Comparison of ENCODE assay signal across 19 cellular contexts in genomic region chr7:35374858-35375257, GRCh38.
A peak's percentile ranks its signal among the peaks of the same experiment; 100 is the strongest.
DNase-seq lines count a peak whose midpoint lies in the region; ATAC-seq and TF ChIP-seq lines count a peak whose summit lies in the region.
"Had no signal": no experiment of that assay in that cellular context is flagged by ENCODE, and none has a peak within 500 bp of the region (broad histone marks: within the 10 kb centered on the region; RNA-seq: fewer than 3 reads in every experiment).

No MANE protein-coding gene starts in this region.

- H3K27me3 ChIP-seq in heart right ventricle (no peaks in the 10 kb centered on the region), hepatocyte (no peaks in the 10 kb centered on the region), smooth muscle cell (ENCODE audit: low read depth) (no peaks in the 10 kb centered on the region)

- peak overlapping the region; percentile 58 for H3K4me2 ChIP-seq in hepatocyte
- H3K4me2 ChIP-seq in smooth muscle cell, result peak overlapping the region; percentile 24
- H3K4me2 ChIP-seq: KMS-11 had no signal

- intact Hi-C loops in heart right ventricle (cut with DNase I), result loop anchor here in 1 of 10 donors (10.0 kb wide), 1 partner anchor 60 kb away; no protein-coding TSS in a partner anchor

- H2AFZ ChIP-seq in hepatocyte (no peak overlapping the region), smooth muscle cell (ENCODE audit: low read depth) (peak overlapping the region; percentile 35)

- H3K4me3 ChIP-seq in heart right ventricle (no peak overlapping the region), hepatocyte (no peak overlapping the region), smooth muscle cell (no peak overlapping the region)
- H3K4me3 ChIP-seq: SK-N-MC had no signal

- H3K4me1 ChIP-seq in heart right ventricle, result peaks cover 0 to 17% (median 9%) of the 10 kb centered on the region in 9 donors
- H3K4me1 ChIP-seq in hepatocyte (ENCODE audit: insufficient read depth), result peaks cover 18% of the 10 kb centered on the region
- H3K4me1 ChIP-seq in smooth muscle cell (ENCODE audit: low read depth), result no peaks in the 10 kb centered on the region

- 31 to 53% methylated on average over 13 of the region's 13 CpGs for WGBS in heart right ventricle, 2 donors
- 51% methylated on average over 13 of the region's 13 CpGs for WGBS in hepatocyte (ENCODE audit: low lambda C conversion rate, missing lambda C conversion rate)
- 28% methylated on average over 13 of the region's 13 CpGs for WGBS in smooth muscle cell (ENCODE audit: low lambda C conversion rate)

- TF ChIP-seq CTCF in heart right ventricle (IDR thresholded peaks at IDR 0.05) (no peak), hepatocyte (IDR thresholded peaks at IDR 0.05; ENCODE audit: poor library complexity) (no peak), smooth muscle cell (IDR thresholded peaks at IDR 0.05; ENCODE audit: borderline replicate concordance, insufficient read depth, poor library complexity, severe bottlenecking) (no peak)

- H3K79me2 ChIP-seq in hepatocyte (no peaks in the 10 kb centered on the region), smooth muscle cell (ENCODE audit: low read depth) (no peaks in the 10 kb centered on the region)

- no peaks in the 10 kb centered on the region for H3K9me2 ChIP-seq in hepatocyte (replicated peaks; ENCODE audit: insufficient read depth)

- H3K27ac ChIP-seq in heart right ventricle, result peak overlapping the region in 9 of 10 donors; percentile 59 to 84 (median 72)
- H3K27ac ChIP-seq in hepatocyte, result peak overlapping the region; percentile 54
- no peak overlapping the region for H3K27ac ChIP-seq in smooth muscle cell (ENCODE audit: low read depth)
- H3K27ac ChIP-seq: KMS-11, SK-N-MC had no signal

- H4K20me1 ChIP-seq in hepatocyte (ENCODE audit: insufficient read depth, poor library complexity, severe bottlenecking), result no peaks in the 10 kb centered on the region
- H4K20me1 ChIP-seq in smooth muscle cell (ENCODE audit: low read depth), result no peaks in the 10 kb centered on the region

- no peaks in the 10 kb centered on the region for H3F3A ChIP-seq in smooth muscle cell (ENCODE audit: low read depth)

- H3K9me3 ChIP-seq in heart right ventricle (peaks cover 0 to 7% (median 0%) of the 10 kb centered on the region in 11 donors), hepatocyte (ENCODE audit: low read depth) (no peaks in the 10 kb centered on the region), smooth muscle cell (replicated peaks; ENCODE audit: low read depth) (no peaks in the 10 kb centered on the region)

- DNase-seq in ecto neural progenitor cell (ENCODE audit: low spot score) (peak; percentile 12), heart right ventricle (peak; percentile 58 to 69), hepatocyte (ENCODE audit: low spot score) (peak; percentile 34), smooth muscle cell (lab: John Stamatoyannopoulos, UW; ENCODE audit: unreplicated experiment) (no peak), AML-193 (lab: John Stamatoyannopoulos, UW) (no peak)
- no peak for DNase-seq in activated naive CD4-positive, alpha-beta T cell (lab: John Stamatoyannopoulos, UW)
- DNase-seq: Calu3, DMS79 treated with DMSO at 0.1 percent for 48 hours, MM.1S, NCI-H1417, NCI-H1694 treated with DMSO at 0.1 percent for 48 hours, NCI-H2081, NCI-H2227 treated with DMSO at 0.1 percent for 48 hours, NCI-H526 treated with DMSO at 0.1 percent for 48 hours, RPMI8226, SHP77 treated with DMSO at 0.1 percent for 48 hours had no signal

- no peak overlapping the region for H3K9ac ChIP-seq in smooth muscle cell (ENCODE audit: low read depth)
- H3K9ac ChIP-seq: KMS-11 had no signal

- H3K36me3 ChIP-seq in heart right ventricle (no peaks in the 10 kb centered on the region), hepatocyte (replicated peaks; ENCODE audit: insufficient read depth, low read depth) (no peaks in the 10 kb centered on the region), smooth muscle cell (ENCODE audit: low read depth) (no peaks in the 10 kb centered on the region)

- peak; percentile 86 to 97 (median 94) for ATAC-seq in heart right ventricle
- no peak for ATAC-seq in GM21423 (IDR thresholded peaks at IDR 0.05; ENCODE audit: unreplicated experiment)

Comparison
In these comparisons a context has a peak if more than half of its experiments do, and no peak if none do; other contexts are left out.
1. DNase-seq: peak in ecto neural progenitor cell (single experiment), heart right ventricle (2 of 2) and hepatocyte (single experiment); none in smooth muscle cell (single experiment), activated naive CD4-positive, alpha-beta T cell (0 of 4) and AML-193 (0 of 2).